23 cellular contexts compared by ENCODE assay signal in genomic region chr12:65951697-65952096, GRCh38.
"Had no signal": no experiment of that assay in that cellular context is flagged by ENCODE, and none has a peak within 500 bp of the region (broad histone marks: within the 10 kb centered on the region; RNA-seq: fewer than 3 reads in every experiment).

No MANE protein-coding gene starts in this region.

- H3K36me3 ChIP-seq: tibial nerve had no signal

- H3K9me3 ChIP-seq: tibial nerve had no signal

- FAIRE-seq: bronchial epithelial cell, frontal cortex, urothelium cell line had no signal

- H3K4me3 ChIP-seq: lung, tibial nerve had no signal

- ATAC-seq: activated naive CD8-positive, alpha-beta T cell treated with anti-CD3 and anti-CD28 coated beads, Interleukin-2, amount 50 U/mL, for 24 hours; effector memory CD8-positive, alpha-beta T cell; left lobe of liver had no signal

- H3K27ac ChIP-seq: tibial nerve had no signal

- DNase-seq: activated CD4-positive, alpha-beta T cell treated with anti-CD3 and anti-CD28 coated beads, Interleukin-2, amount 10 ng/mL, durations not matched to agents 7 days and 5 days; activated CD4-positive, CD25-positive, alpha-beta regulatory T cell; activated CD8-positive, alpha-beta memory T cell treated with anti-CD3 and anti-CD28 coated beads, Interleukin-2, amount 50 U/mL, for 4 hours; activated effector memory CD4-positive, alpha-beta T cell treated with Interleukin-2 at 50 U/mL for 16 hours; activated naive CD4-positive, alpha-beta T cell treated with anti-CD3 and anti-CD28 coated beads, Interleukin-2, amount 10 ng/mL, durations not matched to agents 7 days and 5 days; activated naive CD8-positive, alpha-beta T cell treated with anti-CD3 and anti-CD28 coated beads, Interleukin-2, amount 50 U/mL, for 24 hours; activated T-cell treated with anti-CD3 and anti-CD28 coated beads, Interleukin-2, amount 50 U/mL, for 48 hours; aorta; dermis blood vessel endothelial cell; effector memory CD8-positive, alpha-beta T cell; hypothalamus; islet precursor cell; midbrain; nucleus accumbens; retina; stimulated activated CD4-positive, alpha-beta T cell treated with anti-CD3 and anti-CD28 coated beads, Interleukin-2, amount 100 ng/mL, for 24 hours; T1000 had no signal
